In genomic region chr14:75234173-75234855, GRCh38 we compare ENCODE assay signal across 8 cellular contexts. TPM values are rescaled to one million over a fixed set of nuclear protein-coding genes. Genes with fewer than 3 reads are reported as not detected.
DNase-seq lines count a peak whose midpoint lies in the region; ATAC-seq lines count a peak whose summit lies in the region.

No MANE protein-coding gene starts in this region.

- no peak for ATAC-seq in GM21619 (IDR thresholded peaks at IDR 0.05; ENCODE audit: unreplicated experiment)
- no peak for ATAC-seq in GM21825 (IDR thresholded peaks at IDR 0.05; ENCODE audit: unreplicated experiment)

- DNase-seq in ELF-1 (ENCODE audit: low read depth, low spot score) (peak; percentile 73), SW480 (ENCODE audit: low spot score) (peak; percentile 87), glomerular endothelial cell (ENCODE audit: extremely low read depth, low read depth, low spot score) (peak; percentile 72), pulmonary artery endothelial cell (ENCODE audit: low read depth, low spot score) (peak; percentile 87), NCI-H2081 (lab: John Stamatoyannopoulos, UW) (no peak), iPS-NIHi7 (ENCODE audit: extremely low spot score) (no peak)

RNA-seq across cellular contexts. Expression of gene FOS, which starts 44.3 kb away (rescaled TPM):
- total RNA-seq in glomerular endothelial cell (5.9 and 79.9 TPM in 2 replicates), pulmonary artery endothelial cell (3.0 and 10.7 TPM in 2 replicates)

RNA-seq across cellular contexts. Expression of gene TMED10, which starts 57.9 kb away (rescaled TPM):
- 244 and 280 TPM in 2 replicates for total RNA-seq in glomerular endothelial cell
- total RNA-seq in pulmonary artery endothelial cell = 278 and 453 TPM in 2 replicates

Comparison
In these comparisons a context has a peak if more than half of its experiments do, and no peak if none do; other contexts are left out.
1. DNase-seq: peak in ELF-1 (single experiment), SW480 (single experiment), glomerular endothelial cell (single experiment) and pulmonary artery endothelial cell (single experiment); none in NCI-H2081 (0 of 2) and iPS-NIHi7 (single experiment).